ENCODE assay signal across 11 cellular contexts in the genomic region with DNA sequence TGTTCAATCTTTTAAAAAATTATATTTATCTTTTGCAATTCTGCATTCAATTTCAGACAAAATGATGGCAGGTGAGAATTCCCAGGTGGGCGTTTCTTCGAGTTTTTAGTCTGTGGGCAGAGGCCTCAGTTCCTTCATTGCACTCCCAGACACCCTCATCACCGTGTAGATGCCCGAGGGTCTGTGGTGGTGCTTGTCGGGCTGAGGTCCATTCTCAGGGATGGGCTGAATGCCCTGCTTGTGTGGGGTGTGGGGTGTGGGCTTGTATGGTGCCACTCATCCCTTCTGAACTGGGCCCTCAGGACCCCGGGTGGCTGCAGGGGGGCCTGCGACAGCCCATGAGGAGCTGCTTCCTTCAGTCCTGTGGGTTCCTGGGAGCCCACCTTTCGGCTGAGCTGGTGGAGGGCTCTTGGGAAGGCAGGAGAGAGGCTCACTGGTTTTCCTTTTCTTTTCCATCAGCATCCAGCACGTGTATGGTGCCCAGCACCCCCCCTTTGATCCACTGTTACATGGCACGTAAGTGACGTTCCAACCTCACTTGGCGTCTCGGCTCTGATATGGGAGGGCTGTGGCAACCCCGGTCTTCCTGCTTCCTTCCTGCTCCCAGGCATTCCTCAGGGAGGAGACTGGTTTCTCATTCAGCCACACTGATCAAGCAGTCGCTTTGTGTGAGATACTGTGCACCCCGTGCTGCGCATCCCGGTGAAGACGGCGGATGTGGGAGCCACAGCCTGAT. TPM values are rescaled to one million over a fixed set of nuclear protein-coding genes. Genes with fewer than 3 reads are reported as not detected.
DNase-seq lines count a peak whose midpoint lies in the region; ATAC-seq and TF ChIP-seq lines count a peak whose summit lies in the region.
"Had no signal": no experiment of that assay in that cellular context is flagged by ENCODE, and none has a peak within 500 bp of the region (broad histone marks: within the 10 kb centered on the region; RNA-seq: fewer than 3 reads in every experiment).

No MANE protein-coding gene starts in this region.

- intact Hi-C loops in activated B cell treated with CpG ODN at 0.5 μM for 24 hours (cut with micrococcal nuclease) = no loop called here

- ATAC-seq in activated B cell treated with CpG ODN at 0.5 μM for 24 hours (ENCODE audit: low read depth) = no peak
- ATAC-seq in esophagus mucosa = peak; percentile 6

- peaks cover 41% of the 10 kb centered on the region for H3K4me1 Mint-ChIP-seq in T-helper 1 cell treated with Interleukin-12 subunit alpha and Interleukin-12 subunit beta and Interleukin-4 antibody, amounts not matched to agents 30 μg/mL and 1 μg/mL, for 36 hours (ENCODE audit: low read depth)
- peaks cover 52% of the 10 kb centered on the region for H3K4me1 Mint-ChIP-seq in activated B cell treated with CpG ODN at 0.5 μM for 24 hours

- no peak for DNase-seq in T-helper 1 cell
- DNase-seq in activated B cell treated with CpG ODN at 0.5 μM for 24 hours = no peak
- DNase-seq in cerebellum (ENCODE audit: low spot score) = no peak
- DNase-seq in SKM-1 treated with dmso at 0.1 percent for 144 hours (lab: John Stamatoyannopoulos, UW; ENCODE audit: unreplicated experiment) = no peak
- no peak for DNase-seq in central memory CD4-positive, alpha-beta T cell
- DNase-seq: NCI-H69, SK-N-SH had no signal

- TF ChIP-seq CTCF in activated B cell treated with CpG ODN at 0.5 μM for 24 hours (IDR thresholded peaks at IDR 0.05) = no peak

- no peaks in the 10 kb centered on the region for H3K27me3 Mint-ChIP-seq in T-helper 1 cell treated with Interleukin-12 subunit alpha and Interleukin-12 subunit beta and Interleukin-4 antibody, amounts not matched to agents 30 μg/mL and 1 μg/mL, for 36 hours (ENCODE audit: low read depth)
- H3K27me3 Mint-ChIP-seq in activated B cell treated with CpG ODN at 0.5 μM for 24 hours = no peaks in the 10 kb centered on the region

- POLR2A ChIA-PET in activated B cell treated with CpG ODN at 0.5 μM for 24 hours (lab: Charles Lee) = interaction anchor here (2.7 to 3.0 kb wide), 2 partner anchors 18 to 29 kb away, joined by 21 to 39 read pairs; a partner anchor contains a TSS

- peaks cover 17% of the 10 kb centered on the region for H3K36me3 Mint-ChIP-seq in T-helper 1 cell treated with Interleukin-12 subunit alpha and Interleukin-12 subunit beta and Interleukin-4 antibody, amounts not matched to agents 30 μg/mL and 1 μg/mL, for 36 hours (ENCODE audit: low read depth)
- H3K36me3 Mint-ChIP-seq in activated B cell treated with CpG ODN at 0.5 μM for 24 hours (ENCODE audit: low read depth) = peaks cover 67% of the 10 kb centered on the region

- H3K4me3 Mint-ChIP-seq in T-helper 1 cell treated with Interleukin-12 subunit alpha and Interleukin-12 subunit beta and Interleukin-4 antibody, amounts not matched to agents 30 μg/mL and 1 μg/mL, for 36 hours = no peak overlapping the region
- H3K4me3 Mint-ChIP-seq in activated B cell treated with CpG ODN at 0.5 μM for 24 hours = no peak overlapping the region

- H3K27ac ChIP-seq in skin epidermis = peak overlapping the region in 19 of 21 experiments; percentile 9 to 90 (median 67)
- H3K27ac ChIP-seq: 22Rv1 had no signal

- peak overlapping the region; percentile 100 for H3K27ac Mint-ChIP-seq in T-helper 1 cell treated with Interleukin-12 subunit alpha and Interleukin-12 subunit beta and Interleukin-4 antibody, amounts not matched to agents 30 μg/mL and 1 μg/mL, for 36 hours
- peak overlapping the region; percentile 94 for H3K27ac Mint-ChIP-seq in activated B cell treated with CpG ODN at 0.5 μM for 24 hours

- CTCF ChIA-PET in activated B cell treated with CpG ODN at 0.5 μM for 24 hours (lab: Charles Lee) = interaction anchor here (1.2 to 1.5 kb wide), 3 partner anchors 8 to 33 kb away, joined by 4 to 9 read pairs (median 5); no protein-coding TSS in a partner anchor

- H3K4me3 ChIP-seq in skin epidermis = no peak overlapping the region

- no peaks in the 10 kb centered on the region for H3K9me3 Mint-ChIP-seq in T-helper 1 cell treated with Interleukin-12 subunit alpha and Interleukin-12 subunit beta and Interleukin-4 antibody, amounts not matched to agents 30 μg/mL and 1 μg/mL, for 36 hours
- H3K9me3 Mint-ChIP-seq in activated B cell treated with CpG ODN at 0.5 μM for 24 hours = no peaks in the 10 kb centered on the region

RNA-seq across cellular contexts. Expression of a gene that starts 29.8 kb away (rescaled TPM):
- total RNA-seq in activated B cell treated with CpG ODN at 0.5 μM for 24 hours = 73.0 and 85.9 TPM in 2 replicates
- total RNA-seq in esophagus mucosa = 21.4 TPM
- total RNA-seq in cerebellum = 8.2 TPM

RNA-seq across cellular contexts. Expression of a gene that starts 54.2 kb away (rescaled TPM):
- total RNA-seq in activated B cell treated with CpG ODN at 0.5 μM for 24 hours = 13.8 and 16.9 TPM in 2 replicates
- total RNA-seq in esophagus mucosa = 21.9 TPM
- total RNA-seq in cerebellum = 49.4 TPM
